In genomic region chr19:12676384-12676792, GRCh38 we compare ENCODE assay signal across 8 cellular contexts. TPM values are rescaled to one million over a fixed set of nuclear protein-coding genes. Genes with fewer than 3 reads are reported as not detected.
DNase-seq lines count a peak whose midpoint lies in the region; ATAC-seq and TF ChIP-seq lines count a peak whose summit lies in the region.
"Had no signal": no experiment of that assay in that cellular context is flagged by ENCODE, and none has a peak within 500 bp of the region (broad histone marks: within the 10 kb centered on the region; RNA-seq: fewer than 3 reads in every experiment).

No MANE protein-coding gene starts in this region.

- peak; percentile 91 for TF ChIP-seq CTCF in GM12874 (IDR thresholded peaks at IDR 0.05; ENCODE audit: insufficient read depth, low read depth, low read length)
- peak; percentile 66 for TF ChIP-seq CTCF in hepatocyte (IDR thresholded peaks at IDR 0.05; ENCODE audit: poor library complexity)

- H3K36me3 ChIP-seq in hepatocyte (replicated peaks; ENCODE audit: insufficient read depth, low read depth): no peaks in the 10 kb centered on the region

- ATAC-seq in HG03457 (IDR thresholded peaks at IDR 0.05; ENCODE audit: unreplicated experiment): no peak

- H2AFZ ChIP-seq in hepatocyte: no peak overlapping the region

- H3K27ac ChIP-seq in hepatocyte: no peak overlapping the region

- H3K4me2 ChIP-seq in hepatocyte: no peak overlapping the region

- peaks cover 19% of the 10 kb centered on the region for H3K79me2 ChIP-seq in hepatocyte

- H3K4me1 ChIP-seq in hepatocyte (ENCODE audit: insufficient read depth): peaks cover 7% of the 10 kb centered on the region

- H3K9me2 ChIP-seq in hepatocyte (replicated peaks; ENCODE audit: insufficient read depth): no peaks in the 10 kb centered on the region

- H3K9me3 ChIP-seq in hepatocyte (ENCODE audit: low read depth): no peaks in the 10 kb centered on the region

- peak; percentile 69 for DNase-seq in NCI-H146 treated with DMSO at 0.1 percent for 48 hours (lab: John Stamatoyannopoulos, UW; ENCODE audit: unreplicated experiment)
- peak; percentile 84 for DNase-seq in T-helper 9 cell
- peak in 55 of 58 donors; percentile 2 to 86 (median 44) for DNase-seq in anterior cingulate cortex (lab: John Stamatoyannopoulos, UW)
- DNase-seq in hepatocyte (ENCODE audit: low spot score): peak; percentile 89
- peak; percentile 88 for DNase-seq in stimulated activated CD4-positive, alpha-beta T cell treated with anti-CD3 and anti-CD28 coated beads, Interleukin-12 subunit alpha, Interleukin-12 subunit beta, amount 100 ng/mL, for 4 hours

- WGBS in hepatocyte (ENCODE audit: low lambda C conversion rate, missing lambda C conversion rate): 17% methylated on average over 4 of the region's 4 CpGs

- no peak overlapping the region for H3K4me3 ChIP-seq in hepatocyte

- no peaks in the 10 kb centered on the region for H3K27me3 ChIP-seq in hepatocyte

- no peaks in the 10 kb centered on the region for H4K20me1 ChIP-seq in hepatocyte (ENCODE audit: insufficient read depth, poor library complexity, severe bottlenecking)

RNA-seq across cellular contexts. Expression of gene DHPS, which starts 5.3 kb away (rescaled TPM):
- 62.6 and 71.7 TPM in 2 replicates for total RNA-seq in hepatocyte
- polyA plus RNA-seq in hepatocyte: 63.1 and 84.7 TPM in 2 replicates

RNA-seq across cellular contexts. Expression of gene WDR83, which starts 9.8 kb away (rescaled TPM):
- 9.1 and 12.2 TPM in 2 replicates for total RNA-seq in hepatocyte
- 19.5 and 21.5 TPM in 2 replicates for polyA plus RNA-seq in hepatocyte

RNA-seq across cellular contexts. Expression of gene MAN2B1, which starts 9.8 kb away (rescaled TPM):
- 67.2 and 68.8 TPM in 2 replicates for total RNA-seq in hepatocyte
- polyA plus RNA-seq in hepatocyte: 77.1 and 81.9 TPM in 2 replicates

RNA-seq across cellular contexts. Expression of gene GNG14, which starts 11.4 kb away (rescaled TPM):
- total RNA-seq in hepatocyte: not detected in 2 replicates
- not detected in 2 replicates for polyA plus RNA-seq in hepatocyte
- total RNA-seq: mononuclear cell had no signal

RNA-seq across cellular contexts. Expression of gene FBXW9, which starts 20.0 kb away (rescaled TPM):
- 8.1 and 10.9 TPM in 2 replicates for total RNA-seq in hepatocyte
- 9.1 and 11.1 TPM in 2 replicates for polyA plus RNA-seq in hepatocyte
